In genomic region chr2:237434916-237435315, GRCh38 we compare ENCODE assay signal across 8 cellular contexts. TPM values are rescaled to one million over a fixed set of nuclear protein-coding genes. Genes with fewer than 3 reads are reported as not detected.
DNase-seq lines count a peak whose midpoint lies in the region; ATAC-seq and TF ChIP-seq lines count a peak whose summit lies in the region.
"Had no signal": no experiment of that assay in that cellular context is flagged by ENCODE, and none has a peak within 500 bp of the region (broad histone marks: within the 10 kb centered on the region; RNA-seq: fewer than 3 reads in every experiment).

No MANE protein-coding gene starts in this region.

- H3K27ac Mint-ChIP-seq in MCF 10A (ENCODE audit: low read depth, unreplicated experiment) = peak overlapping the region; percentile 55

- H3K4me1 ChIP-seq in skeletal muscle tissue (ENCODE audit: control insufficient read depth in 3 of 3, insufficient read depth in 3 of 3, low read length in 3 of 3) = peaks cover 11 to 18% (median 15%) of the 10 kb centered on the region in 3 donors

- H3K9ac ChIP-seq in skeletal muscle tissue (ENCODE audit: low read depth in 1 of 3, low read length in 3 of 3) = no peak overlapping the region

- DNase-seq in T-helper 22 cell (ENCODE audit: low read depth) (peak; percentile 50), MCF 10A (ENCODE audit: unreplicated experiment) (peak; percentile 66), NCI-H345 (lab: John Stamatoyannopoulos, UW) (no peak), T1000 (lab: John Stamatoyannopoulos, UW) (no peak), substantia nigra (lab: John Stamatoyannopoulos, UW) (no peak)

- peak overlapping the region; percentile 9 for H3K27ac ChIP-seq in skeletal muscle tissue (ENCODE audit: low read depth, low read length)
- no peak overlapping the region for H3K27ac ChIP-seq in substantia nigra (ENCODE audit: low read depth, low read length, poor library complexity, severe bottlenecking)

- H3K4me3 ChIP-seq in skeletal muscle tissue (ENCODE audit: low read length in 3 of 3) = no peak overlapping the region

- CTCF ChIA-PET in MCF 10A (lab: Yijun Ruan, JAX) = interaction anchor here (0.8 to 2.4 kb wide), 3 partner anchors 14 to 137 kb away, joined by 3 to 9 read pairs (median 4); no protein-coding TSS in a partner anchor

- TF ChIP-seq CTCF in MCF 10A (IDR thresholded peaks at IDR 0.05; ENCODE audit: unreplicated experiment) = no peak

- peaks cover 40% of the 10 kb centered on the region for H3K4me1 Mint-ChIP-seq in MCF 10A (ENCODE audit: insufficient read depth, unreplicated experiment)

- peak; percentile 88 for ATAC-seq in GM21723 (IDR thresholded peaks at IDR 0.05; ENCODE audit: unreplicated experiment)

- POLR2A ChIA-PET in MCF 10A (lab: Yijun Ruan, JAX) = no interaction called here

- intact Hi-C loops in MCF 10A (cut with micrococcal nuclease) = no loop called here

- BruUV-seq in MCF 10A (replicated peaks; lab: Mats Ljungman, UMichigan) = no TSS peak

- no peaks in the 10 kb centered on the region for H3K36me3 ChIP-seq in skeletal muscle tissue (ENCODE audit: control insufficient read depth in 3 of 3, insufficient read depth in 3 of 3, low read length in 3 of 3)

- no peak overlapping the region for H3K4me3 Mint-ChIP-seq in MCF 10A (ENCODE audit: unreplicated experiment)

- H3K27me3 ChIP-seq in skeletal muscle tissue (ENCODE audit: control insufficient read depth in 3 of 3, insufficient read depth in 3 of 3, low read length in 3 of 3) = peaks cover 0 to 10% (median 10%) of the 10 kb centered on the region in 3 donors

- no peaks in the 10 kb centered on the region for H3K27me3 Mint-ChIP-seq in MCF 10A (ENCODE audit: insufficient read depth, unreplicated experiment)

- H3K36me3 Mint-ChIP-seq in MCF 10A (ENCODE audit: insufficient read depth, unreplicated experiment) = no peaks in the 10 kb centered on the region

- H3K9me3 Mint-ChIP-seq in MCF 10A (ENCODE audit: unreplicated experiment) = no peaks in the 10 kb centered on the region

- H3K9me3 ChIP-seq in skeletal muscle tissue (ENCODE audit: control insufficient read depth in 3 of 3, low read length in 3 of 3) = no peaks in the 10 kb centered on the region

RNA-seq across cellular contexts. Expression of gene COL6A3, which starts 21.0 kb away (rescaled TPM):
- total RNA-seq in MCF 10A (2022) (0.19 and 0.61 TPM in 2 replicates), skeletal muscle tissue (365 TPM)

RNA-seq across cellular contexts. Expression of gene MLPH, which starts 52.1 kb away (rescaled TPM):
- total RNA-seq in MCF 10A (2022) (27.1 and 28.5 TPM in 2 replicates), skeletal muscle tissue (not detected)
- total RNA-seq: pulmonary artery endothelial cell had no signal

Comparison
In these comparisons a context has a peak if more than half of its experiments do, and no peak if none do; other contexts are left out.
1. DNase-seq: peak in T-helper 22 cell (single experiment) and MCF 10A (single experiment); none in NCI-H345 (single experiment), T1000 (single experiment) and substantia nigra (0 of 49).
2. RNA of gene COL6A3, which starts 21.0 kb away (total RNA-seq): 365 TPM in skeletal muscle tissue (single experiment); 0.19 to 0.61 TPM in MCF 10A; every median in the first group is over 100 times any median in the second.
3. RNA of gene MLPH, which starts 52.1 kb away (total RNA-seq): 27.1 to 28.5 TPM in MCF 10A; not detected in skeletal muscle tissue (single experiment); every median in the first group is over 10 times any median in the second.